In the genomic region with DNA sequence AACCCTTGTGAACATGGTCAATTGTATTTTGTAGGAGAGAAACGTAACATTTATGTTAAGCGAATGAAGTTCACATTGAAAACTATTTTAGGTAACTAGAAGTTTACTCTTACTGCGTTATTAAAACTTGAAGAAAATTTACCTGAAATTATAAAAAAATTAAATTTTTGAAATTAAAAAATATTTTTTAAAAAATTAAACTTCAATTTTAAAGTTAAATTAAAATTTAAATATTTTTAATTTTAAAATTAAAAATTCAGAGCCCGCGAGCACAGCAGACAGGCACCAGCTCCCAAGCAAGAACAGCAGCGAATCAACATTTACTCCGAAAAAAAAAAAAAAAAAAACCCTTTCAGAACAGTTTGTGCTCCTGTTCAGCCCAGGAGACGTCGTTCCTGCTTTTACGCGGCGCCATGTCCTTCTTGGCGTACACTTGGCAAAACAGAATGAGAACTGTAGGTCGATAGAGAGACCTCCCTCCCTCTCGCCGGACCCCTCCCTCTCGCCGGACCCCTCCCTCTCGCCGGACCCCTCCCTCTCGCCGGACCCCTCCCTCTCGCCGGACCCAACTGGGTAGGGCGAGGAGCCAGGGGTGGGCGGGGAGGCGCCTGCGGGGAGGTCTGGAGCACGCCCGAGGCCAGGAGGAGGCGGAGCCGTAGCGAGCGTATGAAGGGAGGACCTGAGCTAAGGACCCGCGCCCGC, we compare ENCODE assay signal across 9 cellular contexts.
A peak's percentile ranks its signal among the peaks of the same experiment; 100 is the strongest.
DNase-seq lines count a peak whose midpoint lies in the region; ATAC-seq and TF ChIP-seq lines count a peak whose summit lies in the region.
"Had no signal": no experiment of that assay in that cellular context is flagged by ENCODE, and none has a peak within 500 bp of the region (broad histone marks: within the 10 kb centered on the region; RNA-seq: fewer than 3 reads in every experiment).

No MANE protein-coding gene starts in this region.

- no peak overlapping the region for H3K27ac Mint-ChIP-seq in stimulated activated naive CD8-positive, alpha-beta T cell treated with anti-CD3 and anti-CD28 coated beads, Interleukin-15, Interleukin-2, amounts not matched to agents 100 ng/mL and 50 ng/mL, for 24 hours

- peaks cover 3% of the 10 kb centered on the region for H3K9me3 Mint-ChIP-seq in stimulated activated naive CD8-positive, alpha-beta T cell treated with anti-CD3 and anti-CD28 coated beads, Interleukin-15, Interleukin-2, amounts not matched to agents 100 ng/mL and 50 ng/mL, for 24 hours

- in situ Hi-C loops in KBM-7 (cut with MboI; ENCODE audit: low pct_unique_long_range_greater_than_20kb, low sequenced_read_pairs): no loop called here

- H3K36me3 Mint-ChIP-seq in stimulated activated naive CD8-positive, alpha-beta T cell treated with anti-CD3 and anti-CD28 coated beads, Interleukin-15, Interleukin-2, amounts not matched to agents 100 ng/mL and 50 ng/mL, for 24 hours (ENCODE audit: low read depth): no peaks in the 10 kb centered on the region

- H3K4me3 Mint-ChIP-seq in stimulated activated naive CD8-positive, alpha-beta T cell treated with anti-CD3 and anti-CD28 coated beads, Interleukin-15, Interleukin-2, amounts not matched to agents 100 ng/mL and 50 ng/mL, for 24 hours: peak overlapping the region; percentile 59

- peak; percentile 60 for DNase-seq in NCI-H82 (lab: John Stamatoyannopoulos, UW)
- no peak for DNase-seq in NCI-H82 treated with DMSO at 0.1 percent for 48 hours (lab: John Stamatoyannopoulos, UW; ENCODE audit: unreplicated experiment)
- DNase-seq in KBM-7: peak; percentile 53
- peak in 1 of 2 donors; percentile 69 for DNase-seq in ascending aorta (ENCODE audit: low spot score in 2 of 2)
- DNase-seq in activated CD4-positive, CD25-positive, alpha-beta regulatory T cell treated with anti-CD3 and anti-CD28 coated beads, Interleukin-2, amount 50 U/mL, for 72 hours: no peak
- DNase-seq: DND-41 had no signal

- no peaks in the 10 kb centered on the region for H3K36me3 ChIP-seq in ascending aorta
- no peaks in the 10 kb centered on the region for H3K36me3 ChIP-seq in iPS-18a (ENCODE audit: control insufficient read depth, low read depth, low read length)

- H3K4me3 ChIP-seq in ascending aorta (peak overlapping the region; percentile 39 to 56), iPS-18a (ENCODE audit: low read length) (peak overlapping the region; percentile 31)

- peaks cover 7% of the 10 kb centered on the region for H3K4me1 Mint-ChIP-seq in stimulated activated naive CD8-positive, alpha-beta T cell treated with anti-CD3 and anti-CD28 coated beads, Interleukin-15, Interleukin-2, amounts not matched to agents 100 ng/mL and 50 ng/mL, for 24 hours (ENCODE audit: low read depth)

- intact Hi-C loops in ascending aorta (cut with DNase I): no loop called here

- no peak for TF ChIP-seq CTCF in ascending aorta (IDR thresholded peaks at IDR 0.05)

- no peak for ATAC-seq in HG03457 (IDR thresholded peaks at IDR 0.05; ENCODE audit: unreplicated experiment)

- H3K27ac ChIP-seq in ascending aorta (no peak overlapping the region), iPS-18a (ENCODE audit: low read length) (no peak overlapping the region)

- H3K9me3 ChIP-seq in ascending aorta: no peaks in the 10 kb centered on the region
- H3K9me3 ChIP-seq in iPS-18a (ENCODE audit: control insufficient read depth, low read depth, low read length): peaks cover 4% of the 10 kb centered on the region

- no peaks in the 10 kb centered on the region for H3K27me3 ChIP-seq in ascending aorta
- no peaks in the 10 kb centered on the region for H3K27me3 ChIP-seq in iPS-18a (ENCODE audit: control insufficient read depth, insufficient read depth, low read length)

- H3K4me1 ChIP-seq in ascending aorta (no peaks in the 10 kb centered on the region), iPS-18a (ENCODE audit: control insufficient read depth, low read depth, low read length) (no peaks in the 10 kb centered on the region)

- no peak overlapping the region for H3K9ac ChIP-seq in iPS-18a (ENCODE audit: low read length)

- H3K27me3 Mint-ChIP-seq in stimulated activated naive CD8-positive, alpha-beta T cell treated with anti-CD3 and anti-CD28 coated beads, Interleukin-15, Interleukin-2, amounts not matched to agents 100 ng/mL and 50 ng/mL, for 24 hours: peaks cover 29% of the 10 kb centered on the region

Comparison
In these comparisons a context has a peak if more than half of its experiments do, and no peak if none do; other contexts are left out.
1. DNase-seq: peak in NCI-H82 (single experiment) and KBM-7 (single experiment); none in NCI-H82 treated with DMSO at 0.1 percent for 48 hours (single experiment) and activated CD4-positive, CD25-positive, alpha-beta regulatory T cell treated with anti-CD3 and anti-CD28 coated beads, Interleukin-2, amount 50 U/mL, for 72 hours (single experiment).